In genomic region chr14:104682107-104682593, GRCh38 we compare ENCODE assay signal across 9 cellular contexts. TPM values are rescaled to one million over a fixed set of nuclear protein-coding genes. Genes with fewer than 3 reads are reported as not detected.
DNase-seq lines count a peak whose midpoint lies in the region; ATAC-seq, FAIRE-seq and TF ChIP-seq lines count a peak whose summit lies in the region.
"Had no signal": no experiment of that assay in that cellular context is flagged by ENCODE, and none has a peak within 500 bp of the region (broad histone marks: within the 10 kb centered on the region; RNA-seq: fewer than 3 reads in every experiment).

No MANE protein-coding gene starts in this region.

- no peak for TF ChIP-seq CTCF in coronary artery (IDR thresholded peaks at IDR 0.05)
- TF ChIP-seq CTCF in suprapubic skin (IDR thresholded peaks at IDR 0.05), result no peak

- no peak for ATAC-seq in GM19023 (IDR thresholded peaks at IDR 0.05; ENCODE audit: unreplicated experiment)

- no peak for TF ChIP-seq EP300 in suprapubic skin (IDR thresholded peaks at IDR 0.05)

- no peaks in the 10 kb centered on the region for H3K9me3 ChIP-seq in suprapubic skin

- DNase-seq in HTR-8/SVneo (ENCODE audit: insufficient read length, low spot score) (peak; percentile 67), coronary artery (ENCODE audit: low spot score) (no peak), left kidney (ENCODE audit: low read depth, low spot score) (peak; percentile 53), suprapubic skin (ENCODE audit: low spot score in 2 of 2) (no peak), NOMO-1 treated with dmso at 0.1 percent for 144 hours (lab: John Stamatoyannopoulos, UW; ENCODE audit: unreplicated experiment) (no peak), globus pallidus (ENCODE audit: low spot score) (no peak), DMS79 (lab: John Stamatoyannopoulos, UW) (no peak)
- DNase-seq: activated CD4-positive, alpha-beta T cell treated with anti-CD3 and anti-CD28 coated beads for 48 hours had no signal

- H3K27me3 ChIP-seq in suprapubic skin, result no peaks in the 10 kb centered on the region

- 42% methylated on average over 7 of the region's 12 CpGs for WGBS in suprapubic skin

- no peaks in the 10 kb centered on the region for H3K36me3 ChIP-seq in suprapubic skin

- peak; percentile 75 for FAIRE-seq in HTR-8/SVneo (lab: Jason Lieb, UNC)

- no peak for TF ChIP-seq POLR2A in suprapubic skin (IDR thresholded peaks at IDR 0.05)

- H3K4me3 ChIP-seq in coronary artery (peak overlapping the region; percentile 51), suprapubic skin (peak overlapping the region; percentile 19)

- peaks cover 69% of the 10 kb centered on the region for H3K4me1 ChIP-seq in suprapubic skin

- H3K27ac ChIP-seq in coronary artery (peak overlapping the region; percentile 84 to 93), suprapubic skin (peak overlapping the region; percentile 76)

RNA-seq across cellular contexts. Expression of gene INF2, which starts 7.3 kb away (rescaled TPM):
- total RNA-seq in suprapubic skin, result 100 to 1,000 TPM in 1 of 4 donors, 10 to 100 TPM in 3; 52.1 to 126 (median 81.8) TPM

RNA-seq across cellular contexts. Expression of gene ADSS1, which starts 41.9 kb away (rescaled TPM):
- 10 to 100 TPM in 2 of 4 donors, 1 to 10 TPM in 2; 2.8 to 12.4 (median 9.0) TPM for total RNA-seq in suprapubic skin

Comparison
In these comparisons a context has a peak if more than half of its experiments do, and no peak if none do; other contexts are left out.
1. DNase-seq: peak in HTR-8/SVneo (single experiment) and left kidney (single experiment); none in coronary artery (single experiment), suprapubic skin (0 of 2), NOMO-1 treated with dmso at 0.1 percent for 144 hours (single experiment), globus pallidus (single experiment) and DMS79 (single experiment).